8 cellular contexts compared by ENCODE assay signal in the genomic region with DNA sequence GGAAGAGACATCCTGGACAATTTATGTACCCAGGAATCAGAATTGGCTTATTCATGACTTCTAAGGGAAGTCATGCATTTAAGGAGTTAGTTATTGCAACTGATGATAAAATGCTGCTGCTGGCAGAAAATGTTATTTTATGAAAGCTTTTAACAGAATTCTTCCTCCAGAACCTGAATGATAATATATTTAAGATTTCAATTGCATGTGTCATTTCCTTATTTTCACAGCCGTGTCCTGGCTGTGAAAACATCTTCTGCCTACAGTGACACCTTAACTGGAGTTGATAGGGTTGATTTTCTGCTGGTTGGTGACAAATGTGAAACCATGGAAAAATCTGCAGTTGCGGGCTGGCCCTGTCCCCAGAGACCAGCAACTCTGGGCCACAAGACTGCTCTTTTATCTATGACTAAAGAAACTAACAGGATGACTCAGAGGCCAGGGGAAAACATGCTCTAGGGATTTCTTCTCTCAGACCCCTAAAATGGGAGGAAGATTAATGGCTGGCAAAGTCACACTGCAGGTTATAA. TPM values are rescaled to one million over a fixed set of nuclear protein-coding genes. Genes with fewer than 3 reads are reported as not detected.
DNase-seq lines count a peak whose midpoint lies in the region; ATAC-seq and TF ChIP-seq lines count a peak whose summit lies in the region.

No MANE protein-coding gene starts in this region.

- no peaks in the 10 kb centered on the region for H4K20me1 ChIP-seq in neural cell (ENCODE audit: insufficient read depth)

- no peak for TF ChIP-seq RAD21 in neural cell (conservative IDR thresholded peaks at IDR 0.05)

- peaks cover 4% of the 10 kb centered on the region for H3K27me3 Mint-ChIP-seq in activated CD8-positive, alpha-beta T cell treated with anti-CD3 and anti-CD28 coated beads, Interleukin-2, amount 10 ng/mL, durations not matched to agents 7 days and 5 days (ENCODE audit: low read depth)

- H3K9me3 Mint-ChIP-seq in activated CD8-positive, alpha-beta T cell treated with anti-CD3 and anti-CD28 coated beads, Interleukin-2, amount 10 ng/mL, durations not matched to agents 7 days and 5 days (ENCODE audit: insufficient read depth), result no peaks in the 10 kb centered on the region

- H2AFZ ChIP-seq in neural cell (ENCODE audit: low read depth, low read length), result no peak overlapping the region

- H3K9me2 ChIP-seq in neural cell (ENCODE audit: insufficient read depth, low read length), result no peaks in the 10 kb centered on the region

- no peaks in the 10 kb centered on the region for H3K9me3 ChIP-seq in neural cell (ENCODE audit: low read length)

- H3K4me2 ChIP-seq in neural cell (ENCODE audit: low read length), result peak overlapping the region; percentile 23

- no peaks in the 10 kb centered on the region for H3F3A ChIP-seq in neural cell (ENCODE audit: insufficient read depth, low read length, poor library complexity, severe bottlenecking)

- H3K27ac ChIP-seq in neural cell (ENCODE audit: low read length), result peak overlapping the region; percentile 18

- POLR2A ChIA-PET in activated CD8-positive, alpha-beta T cell treated with anti-CD3 and anti-CD28 coated beads, Interleukin-2, amount 10 ng/mL, durations not matched to agents 7 days and 5 days (lab: Charles Lee), result no interaction called here

- H3K36me3 ChIP-seq in neural cell (ENCODE audit: insufficient read depth, low read length), result no peaks in the 10 kb centered on the region

- CTCF ChIA-PET in activated CD8-positive, alpha-beta T cell treated with anti-CD3 and anti-CD28 coated beads, Interleukin-2, amount 10 ng/mL, durations not matched to agents 7 days and 5 days (lab: Charles Lee), result no interaction called here

- ATAC-seq in HG03159 (IDR thresholded peaks at IDR 0.05; ENCODE audit: unreplicated experiment), result peak; percentile 90
- peak; percentile 60 for ATAC-seq in activated CD8-positive, alpha-beta T cell treated with anti-CD3 and anti-CD28 coated beads, Interleukin-2, amount 10 ng/mL, durations not matched to agents 7 days and 5 days

- TF ChIP-seq EP300 in neural cell (conservative IDR thresholded peaks at IDR 0.05; ENCODE audit: poor library complexity, severe bottlenecking), result peak; percentile 48

- peak overlapping the region; percentile 26 for H3K4me3 ChIP-seq in neural cell (ENCODE audit: low read length)

- no peak overlapping the region for H3K27ac Mint-ChIP-seq in activated CD8-positive, alpha-beta T cell treated with anti-CD3 and anti-CD28 coated beads, Interleukin-2, amount 10 ng/mL, durations not matched to agents 7 days and 5 days

- no peaks in the 10 kb centered on the region for H3K27me3 ChIP-seq in neural cell (ENCODE audit: insufficient read depth, low read depth, low read length)

- no peak overlapping the region for H3K9ac ChIP-seq in neural cell (ENCODE audit: low read length)

- H3K4me3 Mint-ChIP-seq in activated CD8-positive, alpha-beta T cell treated with anti-CD3 and anti-CD28 coated beads, Interleukin-2, amount 10 ng/mL, durations not matched to agents 7 days and 5 days, result no peak overlapping the region

- no peaks in the 10 kb centered on the region for H3K36me3 Mint-ChIP-seq in activated CD8-positive, alpha-beta T cell treated with anti-CD3 and anti-CD28 coated beads, Interleukin-2, amount 10 ng/mL, durations not matched to agents 7 days and 5 days (ENCODE audit: low read depth)

- peaks cover 3% of the 10 kb centered on the region for H3K4me1 Mint-ChIP-seq in activated CD8-positive, alpha-beta T cell treated with anti-CD3 and anti-CD28 coated beads, Interleukin-2, amount 10 ng/mL, durations not matched to agents 7 days and 5 days (ENCODE audit: low read depth)

- DNase-seq in AG08395 (ENCODE audit: low spot score), result peak; percentile 66
- peak; percentile 4 for DNase-seq in GM19238 (ENCODE audit: insufficient read length, low spot score)
- peak; percentile 24 for DNase-seq in activated CD8-positive, alpha-beta T cell treated with anti-CD3 and anti-CD28 coated beads, Interleukin-2, amount 10 ng/mL, durations not matched to agents 7 days and 5 days
- no peak for DNase-seq in NCI-H2171 treated with DMSO at 0.1 percent for 48 hours (lab: John Stamatoyannopoulos, UW)
- DNase-seq in mesenteric fat pad (ENCODE audit: low spot score), result no peak
- no peak for DNase-seq in SK-N-DZ (ENCODE audit: low spot score)

- no peak for TF ChIP-seq CTCF in neural cell (IDR thresholded peaks at IDR 0.05; ENCODE audit: poor library complexity, severe bottlenecking)

- no peaks in the 10 kb centered on the region for H3K79me2 ChIP-seq in neural cell (replicated peaks; ENCODE audit: insufficient read depth, low read length)

TF ChIP-seq in neural cell, 6 proteins besides CTCF, POLR2A, EP300 and RAD21:
- TF ChIP-seq SMC3 (conservative IDR thresholded peaks at IDR 0.05; ENCODE audit: poor library complexity) (no peak), POLR2AphosphoS5 (IDR thresholded peaks at IDR 0.05) (peak; percentile 37)
- TF ChIP-seq, protein P1, sequence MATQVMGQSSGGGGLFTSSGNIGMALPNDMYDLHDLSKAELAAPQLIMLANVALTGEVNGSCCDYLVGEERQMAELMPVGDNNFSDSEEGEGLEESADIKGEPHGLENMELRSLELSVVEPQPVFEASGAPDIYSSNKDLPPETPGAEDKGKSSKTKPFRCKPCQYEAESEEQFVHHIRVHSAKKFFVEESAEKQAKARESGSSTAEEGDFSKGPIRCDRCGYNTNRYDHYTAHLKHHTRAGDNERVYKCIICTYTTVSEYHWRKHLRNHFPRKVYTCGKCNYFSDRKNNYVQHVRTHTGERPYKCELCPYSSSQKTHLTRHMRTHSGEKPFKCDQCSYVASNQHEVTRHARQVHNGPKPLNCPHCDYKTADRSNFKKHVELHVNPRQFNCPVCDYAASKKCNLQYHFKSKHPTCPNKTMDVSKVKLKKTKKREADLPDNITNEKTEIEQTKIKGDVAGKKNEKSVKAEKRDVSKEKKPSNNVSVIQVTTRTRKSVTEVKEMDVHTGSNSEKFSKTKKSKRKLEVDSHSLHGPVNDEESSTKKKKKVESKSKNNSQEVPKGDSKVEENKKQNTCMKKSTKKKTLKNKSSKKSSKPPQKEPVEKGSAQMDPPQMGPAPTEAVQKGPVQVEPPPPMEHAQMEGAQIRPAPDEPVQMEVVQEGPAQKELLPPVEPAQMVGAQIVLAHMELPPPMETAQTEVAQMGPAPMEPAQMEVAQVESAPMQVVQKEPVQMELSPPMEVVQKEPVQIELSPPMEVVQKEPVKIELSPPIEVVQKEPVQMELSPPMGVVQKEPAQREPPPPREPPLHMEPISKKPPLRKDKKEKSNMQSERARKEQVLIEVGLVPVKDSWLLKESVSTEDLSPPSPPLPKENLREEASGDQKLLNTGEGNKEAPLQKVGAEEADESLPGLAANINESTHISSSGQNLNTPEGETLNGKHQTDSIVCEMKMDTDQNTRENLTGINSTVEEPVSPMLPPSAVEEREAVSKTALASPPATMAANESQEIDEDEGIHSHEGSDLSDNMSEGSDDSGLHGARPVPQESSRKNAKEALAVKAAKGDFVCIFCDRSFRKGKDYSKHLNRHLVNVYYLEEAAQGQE (IDR thresholded peaks at IDR 0.05; ENCODE audit: borderline replicate concordance), result no peak

RNA-seq across cellular contexts. Expression of gene TRUB1, which starts 12.3 kb away (rescaled TPM):
- total RNA-seq in activated CD8-positive, alpha-beta T cell treated with anti-CD3 and anti-CD28 coated beads, Interleukin-2, amount 10 ng/mL, durations not matched to agents 7 days and 5 days, result 10 to 100 TPM; 13.4 to 14.0 TPM
- polyA plus RNA-seq in neural cell, result 45.4 and 48.8 TPM in 2 replicates
- 65.5 and 66.0 TPM in 2 replicates for polyA minus RNA-seq in neural cell
- 5.2 TPM for total RNA-seq in mesenteric fat pad
- polyA plus RNA-seq in SK-N-DZ (2014; cell fraction: cytosol; rRNA removed), result 37.1 and 37.6 TPM in 2 replicates
- 29.8 and 30.2 TPM in 2 replicates for polyA plus RNA-seq in SK-N-DZ (2014; cell fraction: nucleus; rRNA removed)

Comparison
In these comparisons a context has a peak if more than half of its experiments do, and no peak if none do; other contexts are left out.
1. DNase-seq: peak in AG08395 (single experiment), GM19238 (single experiment) and activated CD8-positive, alpha-beta T cell treated with anti-CD3 and anti-CD28 coated beads, Interleukin-2, amount 10 ng/mL, durations not matched to agents 7 days and 5 days (single experiment); none in NCI-H2171 treated with DMSO at 0.1 percent for 48 hours (single experiment), mesenteric fat pad (single experiment) and SK-N-DZ (single experiment).